ENCODE assay signal across 17 cellular contexts in genomic region chr19:887072-887471, GRCh38. TPM values are rescaled to one million over a fixed set of nuclear protein-coding genes. Genes with fewer than 3 reads are reported as not detected.
DNase-seq lines count a peak whose midpoint lies in the region; ATAC-seq and TF ChIP-seq lines count a peak whose summit lies in the region.
"Had no signal": no experiment of that assay in that cellular context is flagged by ENCODE, and none has a peak within 500 bp of the region (broad histone marks: within the 10 kb centered on the region; RNA-seq: fewer than 3 reads in every experiment).

No MANE protein-coding gene starts in this region.

- H3K9me3 Mint-ChIP-seq in progenitor cell of endocrine pancreas (ENCODE audit: low read depth), result no peaks in the 10 kb centered on the region
- H3K9me3 Mint-ChIP-seq: type B pancreatic cell had no signal

- no peaks in the 10 kb centered on the region for H3K27me3 Mint-ChIP-seq in progenitor cell of endocrine pancreas
- H3K27me3 Mint-ChIP-seq: type B pancreatic cell had no signal

- H3K4me3 ChIP-seq in fibroblast of mammary gland (ENCODE audit: control insufficient read depth, low read depth, low read length), result no peak overlapping the region

- H3K4me1 Mint-ChIP-seq in progenitor cell of endocrine pancreas (ENCODE audit: low read depth), result peaks cover 2% of the 10 kb centered on the region

- ATAC-seq in SK-N-SH treated with all-trans-retinoic acid at 6 μM for 48 hours (peak; percentile 55), GM18519 (IDR thresholded peaks at IDR 0.05; ENCODE audit: low FRiP score, unreplicated experiment) (no peak)
- ATAC-seq: Panc1 had no signal

- TF ChIP-seq CTCF in fibroblast of mammary gland (conservative IDR thresholded peaks at IDR 0.05; ENCODE audit: control insufficient read depth, insufficient read depth, low read depth, low read length) (no peak), progenitor cell of endocrine pancreas (IDR thresholded peaks at IDR 0.05; ENCODE audit: unreplicated experiment) (no peak)

- peaks cover 8% of the 10 kb centered on the region for H3K36me3 Mint-ChIP-seq in progenitor cell of endocrine pancreas (ENCODE audit: insufficient read depth)
- H3K36me3 Mint-ChIP-seq: type B pancreatic cell had no signal

- H3K27ac Mint-ChIP-seq in progenitor cell of endocrine pancreas, result peak overlapping the region; percentile 78
- H3K27ac Mint-ChIP-seq: type B pancreatic cell had no signal

- DNase-seq in NCI-H748 (lab: John Stamatoyannopoulos, UW; ENCODE audit: unreplicated experiment), result peak; percentile 5
- no peak for DNase-seq in NCI-H748 treated with DMSO at 0.1 percent for 48 hours (lab: John Stamatoyannopoulos, UW)
- DNase-seq in fibroblast of mammary gland (ENCODE audit: low read depth), result peak; percentile 70
- no peak for DNase-seq in progenitor cell of endocrine pancreas (ENCODE audit: low spot score, unreplicated experiment)
- DNase-seq in NOMO-1 treated with dmso at 0.1 percent for 144 hours (lab: John Stamatoyannopoulos, UW; ENCODE audit: unreplicated experiment), result no peak
- DNase-seq in DMS114 treated with DMSO at 0.1 percent for 48 hours (lab: John Stamatoyannopoulos, UW; ENCODE audit: unreplicated experiment), result no peak
- DNase-seq: activated CD4-positive, alpha-beta T cell treated with anti-CD3 and anti-CD28 coated beads, Interleukin-2, amount 50 U/mL, for 4 hours; activated effector memory CD4-positive, alpha-beta T cell treated with anti-CD3 and anti-CD28 coated beads, Interleukin-2, amount 50 U/mL, for 16 hours; DMS79; GOT3; NCI-H2227 treated with DMSO at 0.1 percent for 48 hours had no signal

- no peak overlapping the region for H3K4me3 Mint-ChIP-seq in progenitor cell of endocrine pancreas (ENCODE audit: low read depth)
- H3K4me3 Mint-ChIP-seq: type B pancreatic cell had no signal

TF ChIP-seq in SK-N-SH treated with all-trans-retinoic acid at 6 μM for 48 hours, 23 proteins besides CTCF, POLR2A, EP300 and RAD21:
- TF ChIP-seq TCF4 (CRISPR knock-in tag; IDR thresholded peaks at IDR 0.05; ENCODE audit: borderline replicate concordance), result peak; percentile 53; the same call in 1 of the 2 replicates
- no peak for TF ChIP-seq ESRRG (CRISPR knock-in tag; IDR thresholded peaks at IDR 0.05)
- no peak for TF ChIP-seq PATZ1 (CRISPR knock-in tag; IDR thresholded peaks at IDR 0.05; ENCODE audit: borderline replicate concordance)

RNA-seq across cellular contexts. Expression of gene MED16, which starts 5.9 kb away (rescaled TPM):
- 87.2 and 91.7 TPM in 2 replicates for total RNA-seq in progenitor cell of endocrine pancreas

RNA-seq across cellular contexts. Expression of gene RNU6-9, which starts 6.2 kb away (rescaled TPM):
- total RNA-seq in progenitor cell of endocrine pancreas, result not detected in 2 replicates
- total RNA-seq: A673, liver had no signal

RNA-seq across cellular contexts. Expression of gene R3HDM4, which starts 25.9 kb away (rescaled TPM):
- 61.4 and 63.1 TPM in 2 replicates for total RNA-seq in progenitor cell of endocrine pancreas

RNA-seq across cellular contexts. Expression of gene CFD, which starts 27.6 kb away (rescaled TPM):
- total RNA-seq in progenitor cell of endocrine pancreas, result 1.1 and 1.3 TPM in 2 replicates

RNA-seq across cellular contexts. Expression of gene KISS1R, which starts 30.1 kb away (rescaled TPM):
- total RNA-seq in progenitor cell of endocrine pancreas, result 5.8 and 6.1 TPM in 2 replicates
- total RNA-seq: A673, liver had no signal

Comparison
In these comparisons a context has a peak if more than half of its experiments do, and no peak if none do; other contexts are left out.
1. DNase-seq: peak in NCI-H748 (single experiment) and fibroblast of mammary gland (single experiment); none in NCI-H748 treated with DMSO at 0.1 percent for 48 hours (single experiment), progenitor cell of endocrine pancreas (single experiment), NOMO-1 treated with dmso at 0.1 percent for 144 hours (single experiment) and DMS114 treated with DMSO at 0.1 percent for 48 hours (single experiment).